ENCODE assay signal across 1 cellular context in the genomic region with DNA sequence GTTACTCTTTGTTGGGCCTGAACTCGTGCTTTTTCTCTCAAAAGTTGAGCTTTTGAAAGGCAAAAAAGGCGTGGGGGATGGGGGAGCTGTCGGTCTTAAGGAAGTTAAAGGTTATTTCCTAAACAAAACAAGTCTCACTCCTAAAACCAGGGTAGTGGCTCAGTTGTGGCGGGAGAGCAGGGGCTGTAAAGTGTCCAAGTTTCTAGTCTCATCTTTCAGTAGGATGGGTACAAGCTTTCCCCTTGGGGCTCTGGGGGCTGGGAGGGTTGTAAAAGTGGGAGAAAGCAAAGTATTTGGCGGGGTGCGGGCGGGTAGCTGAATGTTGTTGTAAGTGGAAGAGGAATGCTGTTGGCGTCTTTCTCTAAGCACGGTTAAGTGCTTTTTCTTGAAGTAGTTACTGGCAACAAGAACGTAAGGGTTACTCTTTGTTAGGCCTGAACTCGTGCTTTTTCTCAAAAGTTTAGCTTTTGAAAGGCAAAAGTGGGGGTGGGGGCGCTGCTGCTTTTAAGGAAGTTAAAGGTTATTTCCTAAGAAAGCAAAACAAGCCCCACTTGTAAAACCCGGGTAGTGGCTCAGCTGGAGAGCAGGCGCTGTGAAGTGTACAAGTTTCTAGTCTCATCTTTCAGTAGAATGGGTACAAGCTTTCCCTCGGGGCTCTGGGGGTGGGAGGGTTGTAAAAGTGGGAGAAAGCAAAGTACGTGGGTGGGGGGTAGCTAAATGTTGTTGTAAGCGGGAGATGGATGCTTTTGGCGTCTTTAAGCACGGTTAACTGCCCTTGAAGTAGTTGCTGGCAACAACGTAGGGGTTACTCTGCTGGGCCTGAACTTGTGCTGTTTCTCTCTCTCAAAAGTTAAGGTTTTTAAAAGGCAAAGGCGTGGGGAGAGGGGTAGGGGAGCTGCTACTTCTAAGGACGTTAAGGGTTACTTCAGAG.
TF ChIP-seq lines count a peak whose summit lies in the region.

No MANE protein-coding gene starts in this region.

TF ChIP-seq in GM23338, 12 proteins besides CTCF, POLR2A, EP300 and RAD21:
- TF ChIP-seq NANOG (IDR thresholded peaks at IDR 0.05; ENCODE audit: borderline replicate concordance) (no peak), ZNF114 (CRISPR knock-in tag; IDR thresholded peaks at IDR 0.05) (no peak), ZNF331 (CRISPR knock-in tag; IDR thresholded peaks at IDR 0.05; ENCODE audit: low read depth) (no peak), EZH2phosphoT487 (IDR thresholded peaks at IDR 0.05; ENCODE audit: unreplicated experiment) (no peak), STAT1 (IDR thresholded peaks at IDR 0.05; ENCODE audit: unreplicated experiment) (no peak), EZH2 (IDR thresholded peaks at IDR 0.05; ENCODE audit: low read depth, unreplicated experiment) (no peak), POLR2AphosphoS5 (IDR thresholded peaks at IDR 0.05; ENCODE audit: low read depth) (no peak; the same call in 1 of the 2 replicates), JUNB (IDR thresholded peaks at IDR 0.05; ENCODE audit: unreplicated experiment) (no peak), CREB1 (CRISPR knock-in tag; IDR thresholded peaks at IDR 0.05; ENCODE audit: low read depth) (no peak)
- TF ChIP-seq, protein P1, sequence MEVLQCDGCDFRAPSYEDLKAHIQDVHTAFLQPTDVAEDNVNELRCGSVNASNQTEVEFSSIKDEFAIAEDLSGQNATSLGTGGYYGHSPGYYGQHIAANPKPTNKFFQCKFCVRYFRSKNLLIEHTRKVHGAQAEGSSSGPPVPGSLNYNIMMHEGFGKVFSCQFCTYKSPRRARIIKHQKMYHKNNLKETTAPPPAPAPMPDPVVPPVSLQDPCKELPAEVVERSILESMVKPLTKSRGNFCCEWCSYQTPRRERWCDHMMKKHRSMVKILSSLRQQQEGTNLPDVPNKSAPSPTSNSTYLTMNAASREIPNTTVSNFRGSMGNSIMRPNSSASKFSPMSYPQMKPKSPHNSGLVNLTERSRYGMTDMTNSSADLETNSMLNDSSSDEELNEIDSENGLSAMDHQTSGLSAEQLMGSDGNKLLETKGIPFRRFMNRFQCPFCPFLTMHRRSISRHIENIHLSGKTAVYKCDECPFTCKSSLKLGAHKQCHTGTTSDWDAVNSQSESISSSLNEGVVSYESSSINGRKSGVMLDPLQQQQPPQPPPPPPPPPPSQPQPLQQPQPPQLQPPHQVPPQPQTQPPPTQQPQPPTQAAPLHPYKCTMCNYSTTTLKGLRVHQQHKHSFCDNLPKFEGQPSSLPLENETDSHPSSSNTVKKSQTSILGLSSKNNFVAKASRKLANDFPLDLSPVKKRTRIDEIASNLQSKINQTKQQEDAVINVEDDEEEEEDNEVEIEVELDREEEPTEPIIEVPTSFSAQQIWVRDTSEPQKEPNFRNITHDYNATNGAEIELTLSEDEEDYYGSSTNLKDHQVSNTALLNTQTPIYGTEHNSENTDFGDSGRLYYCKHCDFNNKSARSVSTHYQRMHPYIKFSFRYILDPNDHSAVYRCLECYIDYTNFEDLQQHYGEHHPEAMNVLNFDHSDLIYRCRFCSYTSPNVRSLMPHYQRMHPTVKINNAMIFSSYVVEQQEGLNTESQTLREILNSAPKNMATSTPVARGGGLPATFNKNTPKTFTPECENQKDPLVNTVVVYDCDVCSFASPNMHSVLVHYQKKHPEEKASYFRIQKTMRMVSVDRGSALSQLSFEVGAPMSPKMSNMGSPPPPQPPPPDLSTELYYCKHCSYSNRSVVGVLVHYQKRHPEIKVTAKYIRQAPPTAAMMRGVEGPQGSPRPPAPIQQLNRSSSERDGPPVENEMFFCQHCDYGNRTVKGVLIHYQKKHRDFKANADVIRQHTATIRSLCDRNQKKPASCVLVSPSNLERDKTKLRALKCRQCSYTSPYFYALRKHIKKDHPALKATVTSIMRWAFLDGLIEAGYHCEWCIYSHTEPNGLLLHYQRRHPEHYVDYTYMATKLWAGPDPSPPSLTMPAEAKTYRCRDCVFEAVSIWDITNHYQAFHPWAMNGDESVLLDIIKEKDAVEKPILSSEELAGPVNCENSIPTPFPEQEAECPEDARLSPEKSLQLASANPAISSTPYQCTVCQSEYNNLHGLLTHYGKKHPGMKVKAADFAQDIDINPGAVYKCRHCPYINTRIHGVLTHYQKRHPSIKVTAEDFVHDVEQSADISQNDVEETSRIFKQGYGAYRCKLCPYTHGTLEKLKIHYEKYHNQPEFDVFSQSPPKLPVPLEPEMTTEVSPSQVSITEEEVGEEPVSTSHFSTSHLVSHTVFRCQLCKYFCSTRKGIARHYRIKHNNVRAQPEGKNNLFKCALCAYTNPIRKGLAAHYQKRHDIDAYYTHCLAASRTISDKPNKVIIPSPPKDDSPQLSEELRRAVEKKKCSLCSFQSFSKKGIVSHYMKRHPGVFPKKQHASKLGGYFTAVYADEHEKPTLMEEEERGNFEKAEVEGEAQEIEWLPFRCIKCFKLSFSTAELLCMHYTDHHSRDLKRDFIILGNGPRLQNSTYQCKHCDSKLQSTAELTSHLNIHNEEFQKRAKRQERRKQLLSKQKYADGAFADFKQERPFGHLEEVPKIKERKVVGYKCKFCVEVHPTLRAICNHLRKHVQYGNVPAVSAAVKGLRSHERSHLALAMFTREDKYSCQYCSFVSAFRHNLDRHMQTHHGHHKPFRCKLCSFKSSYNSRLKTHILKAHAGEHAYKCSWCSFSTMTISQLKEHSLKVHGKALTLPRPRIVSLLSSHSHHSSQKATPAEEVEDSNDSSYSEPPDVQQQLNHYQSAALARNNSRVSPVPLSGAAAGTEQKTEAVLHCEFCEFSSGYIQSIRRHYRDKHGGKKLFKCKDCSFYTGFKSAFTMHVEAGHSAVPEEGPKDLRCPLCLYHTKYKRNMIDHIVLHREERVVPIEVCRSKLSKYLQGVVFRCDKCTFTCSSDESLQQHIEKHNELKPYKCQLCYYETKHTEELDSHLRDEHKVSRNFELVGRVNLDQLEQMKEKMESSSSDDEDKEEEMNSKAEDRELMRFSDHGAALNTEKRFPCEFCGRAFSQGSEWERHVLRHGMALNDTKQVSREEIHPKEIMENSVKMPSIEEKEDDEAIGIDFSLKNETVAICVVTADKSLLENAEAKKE (CRISPR knock-in tag; IDR thresholded peaks at IDR 0.05): no peak
- TF ChIP-seq, protein P2, sequence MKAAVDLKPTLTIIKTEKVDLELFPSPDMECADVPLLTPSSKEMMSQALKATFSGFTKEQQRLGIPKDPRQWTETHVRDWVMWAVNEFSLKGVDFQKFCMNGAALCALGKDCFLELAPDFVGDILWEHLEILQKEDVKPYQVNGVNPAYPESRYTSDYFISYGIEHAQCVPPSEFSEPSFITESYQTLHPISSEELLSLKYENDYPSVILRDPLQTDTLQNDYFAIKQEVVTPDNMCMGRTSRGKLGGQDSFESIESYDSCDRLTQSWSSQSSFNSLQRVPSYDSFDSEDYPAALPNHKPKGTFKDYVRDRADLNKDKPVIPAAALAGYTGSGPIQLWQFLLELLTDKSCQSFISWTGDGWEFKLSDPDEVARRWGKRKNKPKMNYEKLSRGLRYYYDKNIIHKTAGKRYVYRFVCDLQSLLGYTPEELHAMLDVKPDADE (IDR thresholded peaks at IDR 0.05): no peak
- TF ChIP-seq, protein P3, sequence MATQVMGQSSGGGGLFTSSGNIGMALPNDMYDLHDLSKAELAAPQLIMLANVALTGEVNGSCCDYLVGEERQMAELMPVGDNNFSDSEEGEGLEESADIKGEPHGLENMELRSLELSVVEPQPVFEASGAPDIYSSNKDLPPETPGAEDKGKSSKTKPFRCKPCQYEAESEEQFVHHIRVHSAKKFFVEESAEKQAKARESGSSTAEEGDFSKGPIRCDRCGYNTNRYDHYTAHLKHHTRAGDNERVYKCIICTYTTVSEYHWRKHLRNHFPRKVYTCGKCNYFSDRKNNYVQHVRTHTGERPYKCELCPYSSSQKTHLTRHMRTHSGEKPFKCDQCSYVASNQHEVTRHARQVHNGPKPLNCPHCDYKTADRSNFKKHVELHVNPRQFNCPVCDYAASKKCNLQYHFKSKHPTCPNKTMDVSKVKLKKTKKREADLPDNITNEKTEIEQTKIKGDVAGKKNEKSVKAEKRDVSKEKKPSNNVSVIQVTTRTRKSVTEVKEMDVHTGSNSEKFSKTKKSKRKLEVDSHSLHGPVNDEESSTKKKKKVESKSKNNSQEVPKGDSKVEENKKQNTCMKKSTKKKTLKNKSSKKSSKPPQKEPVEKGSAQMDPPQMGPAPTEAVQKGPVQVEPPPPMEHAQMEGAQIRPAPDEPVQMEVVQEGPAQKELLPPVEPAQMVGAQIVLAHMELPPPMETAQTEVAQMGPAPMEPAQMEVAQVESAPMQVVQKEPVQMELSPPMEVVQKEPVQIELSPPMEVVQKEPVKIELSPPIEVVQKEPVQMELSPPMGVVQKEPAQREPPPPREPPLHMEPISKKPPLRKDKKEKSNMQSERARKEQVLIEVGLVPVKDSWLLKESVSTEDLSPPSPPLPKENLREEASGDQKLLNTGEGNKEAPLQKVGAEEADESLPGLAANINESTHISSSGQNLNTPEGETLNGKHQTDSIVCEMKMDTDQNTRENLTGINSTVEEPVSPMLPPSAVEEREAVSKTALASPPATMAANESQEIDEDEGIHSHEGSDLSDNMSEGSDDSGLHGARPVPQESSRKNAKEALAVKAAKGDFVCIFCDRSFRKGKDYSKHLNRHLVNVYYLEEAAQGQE (IDR thresholded peaks at IDR 0.05; ENCODE audit: unreplicated experiment): no peak
